Comparison of ENCODE assay signal across 8 cellular contexts in genomic region chr22:20451920-20452319, GRCh38.
"Had no signal": no experiment of that assay in that cellular context is flagged by ENCODE, and none has a peak within 500 bp of the region (broad histone marks: within the 10 kb centered on the region; RNA-seq: fewer than 3 reads in every experiment).

No MANE protein-coding gene starts in this region.

- FAIRE-seq: H1, H54 had no signal

- H3K27ac ChIP-seq: HL-60 had no signal

- H3K9me3 Mint-ChIP-seq: GM23338 had no signal

- H3K4me2 ChIP-seq: GM23338 had no signal

- H3K4me3 Mint-ChIP-seq: GM23338, H9 had no signal

- H3K4me3 ChIP-seq: GM23338 had no signal

- DNase-seq: H9, HCEC 1CT, IMR-90, KBM-7 had no signal

- ATAC-seq: GM23338 had no signal

- H2AFZ ChIP-seq: GM23338 had no signal

- H3K27ac Mint-ChIP-seq: GM23338, H9 had no signal
